ENCODE assay signal across 17 cellular contexts in the genomic region with DNA sequence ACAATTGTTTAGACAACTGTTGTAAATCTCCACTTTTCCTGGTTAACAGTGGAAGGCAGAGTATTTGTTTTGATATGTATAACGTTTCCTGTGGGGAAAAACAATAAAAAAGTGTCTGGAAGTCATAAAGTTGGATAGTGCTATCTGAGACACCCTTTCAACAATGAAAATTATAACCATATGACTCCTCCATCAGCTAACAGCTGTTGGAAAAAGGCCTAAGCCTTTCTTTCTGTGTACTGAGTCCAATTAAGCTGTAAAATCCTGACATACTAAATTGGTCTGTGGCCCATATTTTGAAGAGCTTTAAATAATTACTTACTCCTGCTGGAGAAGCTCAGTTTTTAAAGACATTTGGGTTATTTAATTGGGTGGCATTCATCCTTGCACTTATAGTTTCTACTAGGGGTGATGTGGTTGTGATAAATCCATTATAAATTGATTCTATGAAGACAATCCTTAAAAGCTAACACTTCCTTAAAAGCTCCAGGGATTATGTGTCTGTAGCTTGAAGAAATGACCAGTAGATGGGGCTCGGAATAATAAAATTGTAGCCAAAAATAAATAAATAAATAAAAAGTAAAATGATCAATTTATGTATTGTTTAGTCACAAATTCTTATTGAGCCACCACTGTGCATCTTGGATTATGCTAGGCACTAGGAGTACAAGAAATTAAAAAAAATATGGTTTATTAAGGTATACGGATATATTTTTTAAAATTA.
A peak's percentile ranks its signal among the peaks of the same experiment; 100 is the strongest.
DNase-seq lines count a peak whose midpoint lies in the region; ATAC-seq and TF ChIP-seq lines count a peak whose summit lies in the region.
"Had no signal": no experiment of that assay in that cellular context is flagged by ENCODE, and none has a peak within 500 bp of the region (broad histone marks: within the 10 kb centered on the region; RNA-seq: fewer than 3 reads in every experiment).

No MANE protein-coding gene starts in this region.

- H3K36me3 ChIP-seq in SK-N-MC (ENCODE audit: insufficient read depth, low read length): no peaks in the 10 kb centered on the region
- H3K36me3 ChIP-seq: esophagus muscularis mucosa, tibial artery had no signal

- ATAC-seq in HG02852 (IDR thresholded peaks at IDR 0.05; ENCODE audit: unreplicated experiment) (no peak), HG02973 (IDR thresholded peaks at IDR 0.05; ENCODE audit: unreplicated experiment) (no peak)
- ATAC-seq: natural killer cell had no signal

- peaks cover 3% of the 10 kb centered on the region for H3K9me3 Mint-ChIP-seq in neural crest cell
- peaks cover 10% of the 10 kb centered on the region for H3K9me3 Mint-ChIP-seq in activated naive CD4-positive, alpha-beta T cell treated with anti-CD3 and anti-CD28 coated beads, Interleukin-2, amount 10 ng/mL, durations not matched to agents 7 days and 5 days

- no peak overlapping the region for H3K27ac ChIP-seq in SK-N-MC
- H3K27ac ChIP-seq: esophagus muscularis mucosa, tibial artery had no signal

- H3K4me3 ChIP-seq in SK-N-MC: no peak overlapping the region
- H3K4me3 ChIP-seq: esophagus muscularis mucosa, tibial artery had no signal

- TF ChIP-seq CTCF in neural crest cell (conservative IDR thresholded peaks at IDR 0.05): peak; percentile 21

- no peaks in the 10 kb centered on the region for H3K27me3 Mint-ChIP-seq in neural crest cell (ENCODE audit: low read depth)
- H3K27me3 Mint-ChIP-seq in activated naive CD4-positive, alpha-beta T cell treated with anti-CD3 and anti-CD28 coated beads, Interleukin-2, amount 10 ng/mL, durations not matched to agents 7 days and 5 days: no peaks in the 10 kb centered on the region

- DNase-seq in HT-29 (ENCODE audit: low spot score) (peak; percentile 9), NCI-H2171 (lab: John Stamatoyannopoulos, UW) (peak; percentile 17), SK-N-MC (ENCODE audit: low read depth, low spot score) (peak; percentile 22), neural crest cell (ENCODE audit: low read depth, low spot score) (no peak)
- DNase-seq in activated CD8-positive, alpha-beta memory T cell treated with anti-CD3 and anti-CD28 coated beads, Interleukin-2, amount 50 U/mL, for 48 hours: no peak
- no peak for DNase-seq in activated naive CD4-positive, alpha-beta T cell treated with anti-CD3 and anti-CD28 coated beads, Interleukin-2, amount 10 ng/mL, durations not matched to agents 7 days and 5 days
- DNase-seq: amygdala; MM.1S; natural killer cell; NCI-H774; retina; SHP77; stimulated activated CD4-positive, alpha-beta T cell treated with anti-CD3 and anti-CD28 coated beads, Interleukin-2, amount 100 ng/mL, for 24 hours; tibial artery had no signal

- H3K9me3 ChIP-seq in SK-N-MC (ENCODE audit: low read depth, low read length): no peaks in the 10 kb centered on the region
- H3K9me3 ChIP-seq: esophagus muscularis mucosa, tibial artery had no signal

- H3K9ac ChIP-seq in SK-N-MC (ENCODE audit: insufficient read length): no peak overlapping the region

- peaks cover 27% of the 10 kb centered on the region for H3K4me1 Mint-ChIP-seq in neural crest cell
- H3K4me1 Mint-ChIP-seq in activated naive CD4-positive, alpha-beta T cell treated with anti-CD3 and anti-CD28 coated beads, Interleukin-2, amount 10 ng/mL, durations not matched to agents 7 days and 5 days: no peaks in the 10 kb centered on the region
- H3K4me1 Mint-ChIP-seq: natural killer cell had no signal

- no peak overlapping the region for H3K27ac Mint-ChIP-seq in neural crest cell (ENCODE audit: unreplicated experiment)
- no peak overlapping the region for H3K27ac Mint-ChIP-seq in activated naive CD4-positive, alpha-beta T cell treated with anti-CD3 and anti-CD28 coated beads, Interleukin-2, amount 10 ng/mL, durations not matched to agents 7 days and 5 days
- H3K27ac Mint-ChIP-seq: natural killer cell had no signal

- H3K36me3 Mint-ChIP-seq in neural crest cell (ENCODE audit: low read depth): no peaks in the 10 kb centered on the region
- no peaks in the 10 kb centered on the region for H3K36me3 Mint-ChIP-seq in activated naive CD4-positive, alpha-beta T cell treated with anti-CD3 and anti-CD28 coated beads, Interleukin-2, amount 10 ng/mL, durations not matched to agents 7 days and 5 days
- H3K36me3 Mint-ChIP-seq: natural killer cell had no signal

- CTCF ChIA-PET in activated naive CD4-positive, alpha-beta T cell treated with anti-CD3 and anti-CD28 coated beads, Interleukin-2, amount 10 ng/mL, durations not matched to agents 7 days and 5 days (lab: Charles Lee): no interaction called here

- H3K4me3 Mint-ChIP-seq in neural crest cell: no peak overlapping the region
- H3K4me3 Mint-ChIP-seq in activated naive CD4-positive, alpha-beta T cell treated with anti-CD3 and anti-CD28 coated beads, Interleukin-2, amount 10 ng/mL, durations not matched to agents 7 days and 5 days: no peak overlapping the region
- H3K4me3 Mint-ChIP-seq: natural killer cell had no signal

Comparison
In these comparisons a context has a peak if more than half of its experiments do, and no peak if none do; other contexts are left out.
1. DNase-seq: peak in HT-29 (single experiment), NCI-H2171 (single experiment) and SK-N-MC (single experiment); none in neural crest cell (single experiment), activated CD8-positive, alpha-beta memory T cell treated with anti-CD3 and anti-CD28 coated beads, Interleukin-2, amount 50 U/mL, for 48 hours (single experiment) and activated naive CD4-positive, alpha-beta T cell treated with anti-CD3 and anti-CD28 coated beads, Interleukin-2, amount 10 ng/mL, durations not matched to agents 7 days and 5 days (single experiment).